In the genomic region with DNA sequence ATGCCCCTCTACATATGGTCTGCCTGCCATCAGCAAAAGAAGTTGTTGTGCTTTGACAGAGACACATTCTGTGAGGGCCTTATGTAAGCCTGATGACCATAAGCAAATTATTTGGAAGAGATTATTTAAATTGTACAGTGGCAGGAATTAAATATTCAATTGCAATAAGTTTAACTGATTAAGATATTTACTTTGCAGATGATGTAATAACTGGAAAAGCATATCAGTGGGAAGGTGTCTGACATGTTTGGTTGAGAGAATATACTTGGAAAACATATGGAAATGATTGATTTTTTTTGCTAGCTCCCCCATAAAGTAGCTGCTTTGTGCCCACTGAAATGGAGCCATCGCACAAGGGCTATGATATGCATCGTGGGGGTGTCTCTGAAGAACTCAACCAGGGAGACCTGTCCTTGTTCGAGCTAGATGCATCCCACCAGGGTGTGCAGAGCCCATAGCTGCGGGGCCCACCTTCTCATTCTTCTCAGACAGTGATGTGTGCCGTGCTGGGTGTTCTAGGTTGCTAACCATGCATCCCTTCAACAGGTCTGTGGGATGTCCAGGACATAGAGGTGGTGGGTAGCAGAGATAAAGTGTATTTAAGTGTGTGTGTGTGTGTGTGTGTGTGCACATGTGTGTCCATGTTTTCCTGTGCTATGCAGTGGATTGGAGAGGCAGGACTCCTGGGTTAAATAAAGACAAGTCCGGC, we compare ENCODE assay signal across 16 cellular contexts.
DNase-seq lines count a peak whose midpoint lies in the region; ATAC-seq and TF ChIP-seq lines count a peak whose summit lies in the region.
"Had no signal": no experiment of that assay in that cellular context is flagged by ENCODE, and none has a peak within 500 bp of the region (broad histone marks: within the 10 kb centered on the region; RNA-seq: fewer than 3 reads in every experiment).

No MANE protein-coding gene starts in this region.

- H3K9me3 Mint-ChIP-seq in neural progenitor cell, result peaks cover 8% of the 10 kb centered on the region

- TF ChIP-seq EP300 in tibial nerve (IDR thresholded peaks at IDR 0.05), result no peak

- intact Hi-C loops in left cardiac atrium (cut with DNase I), result no loop called here
- intact Hi-C loops in left lung (cut with DNase I), result no loop called here

- H2AFZ ChIP-seq in neural progenitor cell (replicated peaks), result no peak overlapping the region

- WGBS in tibial nerve, 2 donors, result 94% methylated on average over 6 of the region's 6 CpGs

- H3K4me1 ChIP-seq in cardiac muscle cell (ENCODE audit: low read depth) (peaks cover 18% of the 10 kb centered on the region), left lung (peaks cover 21 to 23% of the 10 kb centered on the region in 2 donors), neural progenitor cell (peaks cover 15% of the 10 kb centered on the region), tibial nerve (peaks cover 0 to 38% (median 8%) of the 10 kb centered on the region in 4 donors)
- no peaks in the 10 kb centered on the region for H3K4me1 ChIP-seq in effector memory CD4-positive, alpha-beta T cell (ENCODE audit: control insufficient read depth, insufficient read depth, low read length, poor library complexity, severe bottlenecking)

- H3K9me3 ChIP-seq in cardiac muscle cell (ENCODE audit: low read depth) (no peaks in the 10 kb centered on the region), left lung (no peaks in the 10 kb centered on the region), neural progenitor cell (ENCODE audit: low read depth) (no peaks in the 10 kb centered on the region), tibial nerve (no peaks in the 10 kb centered on the region)
- no peaks in the 10 kb centered on the region for H3K9me3 ChIP-seq in effector memory CD4-positive, alpha-beta T cell (ENCODE audit: control insufficient read depth, low read length)
- H3K9me3 ChIP-seq: HAP-1 had no signal

- H3K36me3 ChIP-seq in cardiac muscle cell (no peaks in the 10 kb centered on the region), left lung (no peaks in the 10 kb centered on the region), neural progenitor cell (no peaks in the 10 kb centered on the region), tibial nerve (no peaks in the 10 kb centered on the region)
- H3K36me3 ChIP-seq in effector memory CD4-positive, alpha-beta T cell (ENCODE audit: control insufficient read depth, insufficient read depth, low read length), result no peaks in the 10 kb centered on the region
- H3K36me3 ChIP-seq: HAP-1 had no signal

- DNase-seq in cardiac muscle cell (ENCODE audit: low read depth in 1 of 2, low spot score in 1 of 2) (no peak), left cardiac atrium (no peak), left lung (no peak), neural progenitor cell (ENCODE audit: low spot score) (no peak), tibial nerve (ENCODE audit: low spot score in 2 of 2) (no peak), NCI-H1417 treated with DMSO at 0.1 percent for 48 hours (lab: John Stamatoyannopoulos, UW) (no peak), mucosa of gallbladder (ENCODE audit: low spot score) (no peak)
- DNase-seq in effector memory CD4-positive, alpha-beta T cell, result no peak
- DNase-seq: 8988T; CD4-positive, alpha-beta memory T cell; NCI-H1105 treated with DMSO at 0.1 percent for 48 hours; NCI-H187 treated with DMSO at 0.1 percent for 48 hours; NCI-H446; NCI-H774 had no signal

- no peak overlapping the region for H3K9ac ChIP-seq in neural progenitor cell

- H4K20me1 ChIP-seq in neural progenitor cell (ENCODE audit: low read depth), result no peaks in the 10 kb centered on the region

- no peaks in the 10 kb centered on the region for H3F3A ChIP-seq in neural progenitor cell (ENCODE audit: low read depth)

- H3K27me3 Mint-ChIP-seq in neural progenitor cell (ENCODE audit: insufficient read depth, low read depth), result peaks cover 3% of the 10 kb centered on the region
- H3K27me3 Mint-ChIP-seq: IgD-negative memory B cell had no signal

- no peak overlapping the region for H3K4me2 ChIP-seq in neural progenitor cell

- no peaks in the 10 kb centered on the region for H3K36me3 Mint-ChIP-seq in neural progenitor cell
- H3K36me3 Mint-ChIP-seq: CD4-positive, alpha-beta memory T cell; IgD-negative memory B cell had no signal

- peak overlapping the region; percentile 99 for H3K27ac Mint-ChIP-seq in neural progenitor cell
- H3K27ac Mint-ChIP-seq: CD4-positive, alpha-beta memory T cell had no signal

- TF ChIP-seq POLR2A in tibial nerve (IDR thresholded peaks at IDR 0.05), result no peak

- no peaks in the 10 kb centered on the region for H3K79me2 ChIP-seq in neural progenitor cell (ENCODE audit: low read depth)

- TF ChIP-seq CTCF in cardiac muscle cell (IDR thresholded peaks at IDR 0.05; ENCODE audit: low read depth, low read length), result no peak
- no peak for TF ChIP-seq CTCF in left lung (IDR thresholded peaks at IDR 0.05)
- no peak for TF ChIP-seq CTCF in neural progenitor cell (IDR thresholded peaks at IDR 0.05)
- TF ChIP-seq CTCF in tibial nerve (IDR thresholded peaks at IDR 0.05), result no peak

- H3K4me3 ChIP-seq in cardiac muscle cell (no peak overlapping the region), left lung (no peak overlapping the region), neural progenitor cell (no peak overlapping the region), tibial nerve (no peak overlapping the region)
- H3K4me3 ChIP-seq in effector memory CD4-positive, alpha-beta T cell (ENCODE audit: insufficient read depth, low read depth, low read length, poor library complexity, severe bottlenecking), result no peak overlapping the region
- H3K4me3 ChIP-seq: HAP-1 had no signal

- no peaks in the 10 kb centered on the region for H3K27me3 ChIP-seq in cardiac muscle cell
- H3K27me3 ChIP-seq in left lung, result no peaks in the 10 kb centered on the region
- H3K27me3 ChIP-seq in neural progenitor cell, result no peaks in the 10 kb centered on the region
- no peaks in the 10 kb centered on the region for H3K27me3 ChIP-seq in tibial nerve
- H3K27me3 ChIP-seq in effector memory CD4-positive, alpha-beta T cell (replicated peaks; ENCODE audit: control insufficient read depth, insufficient read depth, low read length, poor library complexity, severe bottlenecking), result no peaks in the 10 kb centered on the region

- H3K4me3 Mint-ChIP-seq in neural progenitor cell, result no peak overlapping the region
- H3K4me3 Mint-ChIP-seq: CD4-positive, alpha-beta memory T cell; IgD-negative memory B cell had no signal

- peaks cover 59% of the 10 kb centered on the region for H3K4me1 Mint-ChIP-seq in neural progenitor cell
- H3K4me1 Mint-ChIP-seq: IgD-negative memory B cell had no signal

- H3K27ac ChIP-seq in cardiac muscle cell, result peak overlapping the region; percentile 55
- peak overlapping the region; percentile 76 to 84 for H3K27ac ChIP-seq in left lung
- H3K27ac ChIP-seq in neural progenitor cell, result no peak overlapping the region
- no peak overlapping the region for H3K27ac ChIP-seq in tibial nerve
- no peak overlapping the region for H3K27ac ChIP-seq in effector memory CD4-positive, alpha-beta T cell (ENCODE audit: insufficient read depth, low read length, poor library complexity, severe bottlenecking)

- ATAC-seq in left cardiac atrium (no peak), left lung (no peak)

Comparison
In these comparisons a context has a peak if more than half of its experiments do, and no peak if none do; other contexts are left out.
1. H3K27ac ChIP-seq: peak in cardiac muscle cell (single experiment) and left lung (2 of 2); none in neural progenitor cell (single experiment), tibial nerve (0 of 4) and effector memory CD4-positive, alpha-beta T cell (single experiment).